ENCODE assay signal across 1 cellular context in genomic region chr1:180927348-180927747, GRCh38.
TF ChIP-seq lines count a peak whose summit lies in the region.

No MANE protein-coding gene starts in this region.

TF ChIP-seq in HepG2, 621 proteins besides CTCF, POLR2A, EP300 and RAD21 (continued from another document):
- TF ChIP-seq CREBL2 (CRISPR knock-in tag; IDR thresholded peaks at IDR 0.05; ENCODE audit: borderline replicate concordance): no peak
- peak; percentile 63; the same call in 1 of the 2 replicates for TF ChIP-seq ZNF605 (CRISPR knock-in tag; IDR thresholded peaks at IDR 0.05)
- TF ChIP-seq, protein P1, sequence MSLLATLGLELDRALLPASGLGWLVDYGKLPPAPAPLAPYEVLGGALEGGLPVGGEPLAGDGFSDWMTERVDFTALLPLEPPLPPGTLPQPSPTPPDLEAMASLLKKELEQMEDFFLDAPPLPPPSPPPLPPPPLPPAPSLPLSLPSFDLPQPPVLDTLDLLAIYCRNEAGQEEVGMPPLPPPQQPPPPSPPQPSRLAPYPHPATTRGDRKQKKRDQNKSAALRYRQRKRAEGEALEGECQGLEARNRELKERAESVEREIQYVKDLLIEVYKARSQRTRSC (CRISPR knock-in tag; IDR thresholded peaks at IDR 0.05; ENCODE audit: low read depth): no peak
- TF ChIP-seq, protein P2, sequence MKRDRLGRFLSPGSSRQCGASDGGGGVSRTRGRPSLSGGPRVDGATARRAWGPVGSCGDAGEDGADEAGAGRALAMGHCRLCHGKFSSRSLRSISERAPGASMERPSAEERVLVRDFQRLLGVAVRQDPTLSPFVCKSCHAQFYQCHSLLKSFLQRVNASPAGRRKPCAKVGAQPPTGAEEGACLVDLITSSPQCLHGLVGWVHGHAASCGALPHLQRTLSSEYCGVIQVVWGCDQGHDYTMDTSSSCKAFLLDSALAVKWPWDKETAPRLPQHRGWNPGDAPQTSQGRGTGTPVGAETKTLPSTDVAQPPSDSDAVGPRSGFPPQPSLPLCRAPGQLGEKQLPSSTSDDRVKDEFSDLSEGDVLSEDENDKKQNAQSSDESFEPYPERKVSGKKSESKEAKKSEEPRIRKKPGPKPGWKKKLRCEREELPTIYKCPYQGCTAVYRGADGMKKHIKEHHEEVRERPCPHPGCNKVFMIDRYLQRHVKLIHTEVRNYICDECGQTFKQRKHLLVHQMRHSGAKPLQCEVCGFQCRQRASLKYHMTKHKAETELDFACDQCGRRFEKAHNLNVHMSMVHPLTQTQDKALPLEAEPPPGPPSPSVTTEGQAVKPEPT (CRISPR knock-in tag; IDR thresholded peaks at IDR 0.05; ENCODE audit: low read depth): no peak
- TF ChIP-seq REXO4 (CRISPR knock-in tag; IDR thresholded peaks at IDR 0.05; ENCODE audit: borderline replicate concordance): no peak
- no peak for TF ChIP-seq MATR3 (CRISPR knock-in tag; IDR thresholded peaks at IDR 0.05)
- TF ChIP-seq ARNTL (CRISPR knock-in tag; IDR thresholded peaks at IDR 0.05): 0 out of 2 replicates have a peak, but pooled peaks have one; percentile 31
- TF ChIP-seq THRA (CRISPR knock-in tag; IDR thresholded peaks at IDR 0.05; ENCODE audit: borderline replicate concordance): no peak
- no peak for TF ChIP-seq TOE1 (CRISPR knock-in tag; IDR thresholded peaks at IDR 0.05)
TF ChIP-seq in HepG2: peak in this region for 23.
